33 cellular contexts compared by ENCODE assay signal in genomic region chr6:48891308-48891707, GRCh38.
"Had no signal": no experiment of that assay in that cellular context is flagged by ENCODE, and none has a peak within 500 bp of the region (broad histone marks: within the 10 kb centered on the region; RNA-seq: fewer than 3 reads in every experiment).

No MANE protein-coding gene starts in this region.

- H3K27me3 ChIP-seq: adrenal gland, ascending aorta, body of pancreas, brain microvascular endothelial cell, breast epithelium, cardiac muscle cell had no signal

- FAIRE-seq: astrocyte, bronchial epithelial cell had no signal

- H3K9me3 ChIP-seq: adrenal gland, ascending aorta, body of pancreas, breast epithelium had no signal

- H3K36me3 ChIP-seq: adrenal gland, ascending aorta, brain microvascular endothelial cell, breast epithelium, cardiac muscle cell had no signal

- H3K27ac ChIP-seq: adrenal gland, ascending aorta, body of pancreas, brain microvascular endothelial cell, breast epithelium, cardiac muscle cell had no signal

- DNase-seq: activated effector memory CD4-positive, alpha-beta T cell treated with anti-CD3 and anti-CD28 coated beads, Interleukin-2, amount 50 U/mL, for 16 hours; activated effector memory CD4-positive, alpha-beta T cell treated with Interleukin-2 at 50 U/mL for 16 hours; activated gamma-delta T cell; activated gamma-delta T cell treated with Interleukin-2 at 50 U/mL for 16 hours; activated naive CD4-positive, alpha-beta T cell; activated naive CD4-positive, alpha-beta T cell treated with anti-CD3 and anti-CD28 coated beads for 36 hours; activated naive CD4-positive, alpha-beta T cell treated with anti-CD3 and anti-CD28 coated beads, Interleukin-2, amount 10 ng/mL, durations not matched to agents 7 days and 5 days; activated naive CD4-positive, alpha-beta T cell treated with anti-CD3 and anti-CD28 coated beads, Interleukin-2, amount 50 U/mL, for 16 hours; activated naive CD4-positive, alpha-beta T cell treated with Interleukin-2 at 50 U/mL for 16 hours; activated naive CD8-positive, alpha-beta T cell treated with anti-CD3 and anti-CD28 coated beads for 36 hours; activated naive CD8-positive, alpha-beta T cell treated with anti-CD3 and anti-CD28 coated beads, Interleukin-2, amount 10 ng/mL, durations not matched to agents 7 days and 5 days; activated naive CD8-positive, alpha-beta T cell treated with anti-CD3 and anti-CD28 coated beads, Interleukin-2, amount 50 U/mL, for 24 hours; activated T-cell treated with anti-CD3 and anti-CD28 coated beads, Interleukin-2, amount 50 U/mL, for 24 hours; activated T-cell treated with anti-CD3 and anti-CD28 coated beads, Interleukin-2, amount 50 U/mL, for 4 hours; activated T-cell treated with anti-CD3 and anti-CD28 coated beads, Interleukin-2, amount 50 U/mL, for 48 hours; activated T-cell treated with anti-CD3 and anti-CD28 coated beads, Interleukin-2, amount 50 U/mL, for 72 hours; adrenal gland; amniotic stem cell; amygdala; anterior cingulate cortex; aorta; body of pancreas; brain microvascular endothelial cell; caudate nucleus; central memory CD4-positive, alpha-beta T cell; cerebellar nuclear complex had no signal

- H3K4me1 ChIP-seq: adrenal gland, ascending aorta, body of pancreas, breast epithelium had no signal

- ATAC-seq: activated naive CD4-positive, alpha-beta T cell treated with anti-CD3 and anti-CD28 coated beads, Interleukin-2, amount 50 U/mL, for 72 hours; activated naive CD8-positive, alpha-beta T cell treated with anti-CD3 and anti-CD28 coated beads, Interleukin-2, amount 50 U/mL, for 24 hours; activated T-cell treated with anti-CD3 and anti-CD28 coated beads, Interleukin-2, amount 50 U/mL, for 4 hours; activated T-cell treated with anti-CD3 and anti-CD28 coated beads, Interleukin-2, amount 50 U/mL, for 72 hours; activated T-helper 17 cell treated with anti-CD3 and anti-CD28 coated beads, Interleukin-2, amount 50 U/mL, for 72 hours; body of pancreas had no signal

- H3K4me3 ChIP-seq: adrenal gland, ascending aorta, body of pancreas, breast epithelium, cardiac muscle cell had no signal
